Comparison of ENCODE assay signal across 11 cellular contexts in genomic region chr1:51058863-51059262, GRCh38. TPM values are rescaled to one million over a fixed set of nuclear protein-coding genes. Genes with fewer than 3 reads are reported as not detected.
DNase-seq lines count a peak whose midpoint lies in the region; ATAC-seq, FAIRE-seq and TF ChIP-seq lines count a peak whose summit lies in the region.
"Had no signal": no experiment of that assay in that cellular context is flagged by ENCODE, and none has a peak within 500 bp of the region (broad histone marks: within the 10 kb centered on the region; RNA-seq: fewer than 3 reads in every experiment).

No MANE protein-coding gene starts in this region.

- DNase-seq in DMS53 (lab: John Stamatoyannopoulos, UW) (peak; percentile 73), astrocyte (ENCODE audit: low read depth) (no peak), left lobe of liver (ENCODE audit: low spot score) (no peak)
- DNase-seq in stimulated activated CD4-positive, alpha-beta T cell treated with anti-CD3 and anti-CD28 coated beads, Interleukin-1b, Interleukin-23, amount 100 ng/mL, for 48 hours, result no peak
- no peak for DNase-seq in stimulated activated CD4-positive, alpha-beta T cell treated with anti-CD3 and anti-CD28 coated beads, Interleukin-12 subunit alpha, Interleukin-12 subunit beta, amount 100 ng/mL, for 4 hours
- DNase-seq: occipital lobe, stomach had no signal

- H3K36me3 ChIP-seq in astrocyte (ENCODE audit: insufficient read depth, low read length), result no peaks in the 10 kb centered on the region
- H3K36me3 ChIP-seq: stomach had no signal

- no peak overlapping the region for H3K9ac ChIP-seq in astrocyte (ENCODE audit: low read length)

- ATAC-seq in HG02798 (IDR thresholded peaks at IDR 0.05; ENCODE audit: poor library complexity, unreplicated experiment) (peak; percentile 77), left lobe of liver (peak; percentile 55), HG03378 (IDR thresholded peaks at IDR 0.05; ENCODE audit: unreplicated experiment) (no peak), HG03095 (IDR thresholded peaks at IDR 0.05; ENCODE audit: unreplicated experiment) (no peak)

- no peaks in the 10 kb centered on the region for H3K9me3 ChIP-seq in astrocyte (ENCODE audit: insufficient read depth, low read depth, low read length)

- TF ChIP-seq CTCF in astrocyte (IDR thresholded peaks at IDR 0.05; ENCODE audit: insufficient read depth, low read depth, low read length), result peak; percentile 45

- peaks cover 28% of the 10 kb centered on the region for H3K4me1 ChIP-seq in astrocyte (ENCODE audit: insufficient read depth, low read length)
- H3K4me1 ChIP-seq: stomach had no signal

- H3K27me3 Mint-ChIP-seq in astrocyte (ENCODE audit: low read depth, unreplicated experiment), result no peaks in the 10 kb centered on the region

- FAIRE-seq in astrocyte (lab: Jason Lieb, UNC), result no peak

- H3K4me2 ChIP-seq in astrocyte (ENCODE audit: low read length), result no peak overlapping the region

- H4K20me1 ChIP-seq in astrocyte (ENCODE audit: insufficient read depth, low read length), result no peaks in the 10 kb centered on the region

- no peak overlapping the region for H3K4me3 Mint-ChIP-seq in astrocyte (ENCODE audit: unreplicated experiment)

- no peak overlapping the region for H3K27ac Mint-ChIP-seq in astrocyte (ENCODE audit: unreplicated experiment)

- H3K79me2 ChIP-seq in astrocyte (ENCODE audit: insufficient read depth, low read length), result no peaks in the 10 kb centered on the region

- H2AFZ ChIP-seq in astrocyte (ENCODE audit: low read depth, low read length), result no peak overlapping the region

- no peaks in the 10 kb centered on the region for H3K27me3 ChIP-seq in astrocyte (ENCODE audit: insufficient read depth, low read length)
- H3K27me3 ChIP-seq: stomach had no signal

- peaks cover 22% of the 10 kb centered on the region for H3K4me1 Mint-ChIP-seq in astrocyte (ENCODE audit: low read depth, unreplicated experiment)

- no peak overlapping the region for H3K27ac ChIP-seq in astrocyte (ENCODE audit: low read depth, low read length)
- H3K27ac ChIP-seq: stomach had no signal

- peaks cover 2% of the 10 kb centered on the region for H3K36me3 Mint-ChIP-seq in astrocyte (ENCODE audit: low read depth, unreplicated experiment)

- H3K4me3 ChIP-seq in astrocyte (ENCODE audit: insufficient read depth, low read depth, low read length), result no peak overlapping the region
- H3K4me3 ChIP-seq: stomach had no signal

- H3K9me3 Mint-ChIP-seq in astrocyte (ENCODE audit: unreplicated experiment), result peaks cover 17% of the 10 kb centered on the region

RNA-seq across cellular contexts. Expression of gene C1orf185, which starts 43.2 kb away (rescaled TPM):
- total RNA-seq in astrocyte (not detected in 2 replicates), left lobe of liver (not detected)
- total RNA-seq: M059J, occipital lobe, stomach had no signal

Comparison
In these comparisons a context has a peak if more than half of its experiments do, and no peak if none do; other contexts are left out.
1. ATAC-seq: peak in HG02798 (single experiment) and left lobe of liver (single experiment); none in HG03378 (single experiment) and HG03095 (single experiment).